In the genomic region with DNA sequence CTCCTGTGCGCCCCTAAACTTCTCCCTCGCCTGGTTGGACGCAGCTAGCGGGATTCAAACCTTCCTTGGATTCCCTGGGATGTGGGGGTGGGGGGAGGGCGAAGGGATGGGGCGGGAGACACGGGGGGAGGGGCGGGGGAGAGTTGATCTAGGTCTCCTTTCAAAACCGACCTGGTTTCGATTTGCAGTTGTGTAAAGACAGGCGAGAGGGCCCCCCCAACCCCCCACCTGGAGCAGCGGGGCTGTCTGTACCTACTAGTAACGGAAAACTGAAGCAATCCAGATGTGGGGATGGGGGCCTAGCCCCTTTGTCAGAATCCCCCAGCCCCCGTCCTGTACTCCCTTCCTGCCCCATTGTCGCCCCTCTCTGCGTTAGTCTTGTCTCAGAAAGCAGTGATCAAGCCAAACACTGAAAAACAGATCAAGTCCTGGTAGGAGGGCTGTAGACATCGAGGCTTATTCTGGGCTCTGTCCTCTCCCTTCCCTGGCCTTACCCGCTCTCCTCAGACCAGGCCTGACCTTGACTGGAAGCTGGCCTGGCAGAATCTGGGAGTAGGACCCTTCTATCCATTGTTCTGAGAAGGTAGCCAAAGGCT, we compare ENCODE assay signal across 12 cellular contexts. TPM values are rescaled to one million over a fixed set of nuclear protein-coding genes. Genes with fewer than 3 reads are reported as not detected.
DNase-seq lines count a peak whose midpoint lies in the region; ATAC-seq and TF ChIP-seq lines count a peak whose summit lies in the region.
"Had no signal": no experiment of that assay in that cellular context is flagged by ENCODE, and none has a peak within 500 bp of the region (broad histone marks: within the 10 kb centered on the region; RNA-seq: fewer than 3 reads in every experiment).

No MANE protein-coding gene starts in this region.

- H3K4me1 Mint-ChIP-seq in activated CD8-positive, alpha-beta memory T cell treated with anti-CD3 and anti-CD28 coated beads, Interleukin-2, amount 10 ng/mL, durations not matched to agents 7 days and 5 days, result peaks cover 23% of the 10 kb centered on the region
- H3K4me1 Mint-ChIP-seq in stimulated activated memory B cell treated with anti-CD40 and anti-IgM and Interleukin-4, amounts not matched to agents 10 μg/mL and 1 μg/mL and 100 μg/mL, for 72 hours, result peaks cover 53% of the 10 kb centered on the region

- POLR2A ChIA-PET in SK-N-SH (lab: Yijun Ruan, JAX), result no interaction called here

- peaks cover 34 to 50% (median 47%) of the 10 kb centered on the region in 4 donors for H3K4me1 ChIP-seq in esophagus muscularis mucosa
- peaks cover 0 to 13% of the 10 kb centered on the region in 2 experiments; a peak in 1 of 4 replicates for H3K4me1 ChIP-seq in SK-N-SH (ENCODE audit: control insufficient read depth in 1 of 2, insufficient read depth in 2 of 2, low read depth in 1 of 2, low read length in 1 of 2)

- ATAC-seq in activated CD8-positive, alpha-beta memory T cell treated with anti-CD3 and anti-CD28 coated beads, Interleukin-2, amount 10 ng/mL, durations not matched to agents 7 days and 5 days, result no peak
- ATAC-seq in stimulated activated memory B cell treated with anti-CD40 and anti-IgM and Interleukin-4, amounts not matched to agents 10 μg/mL and 1 μg/mL and 100 μg/mL, for 72 hours, result no peak
- ATAC-seq in GM21529 (IDR thresholded peaks at IDR 0.05; ENCODE audit: unreplicated experiment), result no peak
- ATAC-seq: left ventricle myocardium superior, sciatic nerve had no signal

- 9% methylated on average over 18 of the region's 18 CpGs for WGBS in esophagus muscularis mucosa
- WGBS in SK-N-SH (ENCODE audit: low lambda C conversion rate), result 17% methylated on average over 18 of the region's 18 CpGs

- no peaks in the 10 kb centered on the region for H3K36me3 ChIP-seq in SK-N-MC (ENCODE audit: insufficient read depth, low read length)
- no peaks in the 10 kb centered on the region for H3K36me3 ChIP-seq in esophagus muscularis mucosa
- no peaks in the 10 kb centered on the region for H3K36me3 ChIP-seq in SK-N-SH (replicated peaks in 1 of 2; ENCODE audit: control insufficient read depth in 1 of 2, insufficient read depth in 2 of 2, low read length in 1 of 2)

- H3K27ac ChIP-seq in SK-N-MC, result no peak overlapping the region
- H3K27ac ChIP-seq in esophagus muscularis mucosa (replicated peaks in 1 of 4), result no peak overlapping the region
- H3K27ac ChIP-seq in SK-N-SH (ENCODE audit: low read depth in 2 of 2, low read length in 1 of 2), result no peak overlapping the region

- H3K79me2 ChIP-seq in SK-N-SH (ENCODE audit: insufficient read depth), result no peaks in the 10 kb centered on the region

- no peak for DNase-seq in activated CD8-positive, alpha-beta memory T cell treated with anti-CD3 and anti-CD28 coated beads, Interleukin-2, amount 10 ng/mL, durations not matched to agents 7 days and 5 days
- no peak for DNase-seq in activated CD8-positive, alpha-beta memory T cell treated with anti-CD3 and anti-CD28 coated beads, Interleukin-2, amount 50 U/mL, for 4 hours
- no peak for DNase-seq in SK-N-MC (ENCODE audit: low read depth, low spot score)
- no peak for DNase-seq in esophagus muscularis mucosa (ENCODE audit: extremely low spot score)
- no peak for DNase-seq in superior temporal gyrus (ENCODE audit: extremely low spot score)
- no peak for DNase-seq in SK-N-SH
- DNase-seq: activated CD4-positive, alpha-beta T cell treated with anti-CD3 and anti-CD28 coated beads, Interleukin-2, amount 50 U/mL, for 48 hours; left ventricle myocardium superior; NCI-H187 had no signal

- no peak for TF ChIP-seq RAD21 in SK-N-SH (IDR thresholded peaks at IDR 0.05; ENCODE audit: low read length)

- H3K27me3 ChIP-seq in esophagus muscularis mucosa, result peaks cover 32 to 100% (median 84%) of the 10 kb centered on the region in 4 donors
- peaks cover 100% of the 10 kb centered on the region for H3K27me3 ChIP-seq in SK-N-SH (ENCODE audit: insufficient read depth)

- no peaks in the 10 kb centered on the region for H3F3A ChIP-seq in SK-N-SH (replicated peaks; ENCODE audit: insufficient read depth)

- H3K9ac ChIP-seq in SK-N-MC (ENCODE audit: insufficient read length) (peak overlapping the region; percentile 92), SK-N-SH (no peak overlapping the region)

- peaks cover 91% of the 10 kb centered on the region for H3K27me3 Mint-ChIP-seq in activated CD8-positive, alpha-beta memory T cell treated with anti-CD3 and anti-CD28 coated beads, Interleukin-2, amount 10 ng/mL, durations not matched to agents 7 days and 5 days
- H3K27me3 Mint-ChIP-seq in stimulated activated memory B cell treated with anti-CD40 and anti-IgM and Interleukin-4, amounts not matched to agents 10 μg/mL and 1 μg/mL and 100 μg/mL, for 72 hours, result peaks cover 93% of the 10 kb centered on the region

- H3K4me3 Mint-ChIP-seq in activated CD8-positive, alpha-beta memory T cell treated with anti-CD3 and anti-CD28 coated beads, Interleukin-2, amount 10 ng/mL, durations not matched to agents 7 days and 5 days, result peak overlapping the region; percentile 76
- H3K4me3 Mint-ChIP-seq in stimulated activated memory B cell treated with anti-CD40 and anti-IgM and Interleukin-4, amounts not matched to agents 10 μg/mL and 1 μg/mL and 100 μg/mL, for 72 hours, result peak overlapping the region; percentile 88

- no peak for TF ChIP-seq CTCF in esophagus muscularis mucosa (IDR thresholded peaks at IDR 0.05)
- no peak for TF ChIP-seq CTCF in SK-N-SH (IDR thresholded peaks at IDR 0.05)

- H2AFZ ChIP-seq in SK-N-SH (ENCODE audit: low read depth), result no peak overlapping the region

- H3K9me2 ChIP-seq in SK-N-SH, result no peaks in the 10 kb centered on the region

- peaks cover 1% of the 10 kb centered on the region for H3K36me3 Mint-ChIP-seq in activated CD8-positive, alpha-beta memory T cell treated with anti-CD3 and anti-CD28 coated beads, Interleukin-2, amount 10 ng/mL, durations not matched to agents 7 days and 5 days
- H3K36me3 Mint-ChIP-seq in stimulated activated memory B cell treated with anti-CD40 and anti-IgM and Interleukin-4, amounts not matched to agents 10 μg/mL and 1 μg/mL and 100 μg/mL, for 72 hours, result no peaks in the 10 kb centered on the region

- H3K9me3 Mint-ChIP-seq in activated CD8-positive, alpha-beta memory T cell treated with anti-CD3 and anti-CD28 coated beads, Interleukin-2, amount 10 ng/mL, durations not matched to agents 7 days and 5 days (ENCODE audit: low read depth), result no peaks in the 10 kb centered on the region
- H3K9me3 Mint-ChIP-seq in stimulated activated memory B cell treated with anti-CD40 and anti-IgM and Interleukin-4, amounts not matched to agents 10 μg/mL and 1 μg/mL and 100 μg/mL, for 72 hours, result no peaks in the 10 kb centered on the region

- no peak overlapping the region for H3K27ac Mint-ChIP-seq in activated CD8-positive, alpha-beta memory T cell treated with anti-CD3 and anti-CD28 coated beads, Interleukin-2, amount 10 ng/mL, durations not matched to agents 7 days and 5 days
- H3K27ac Mint-ChIP-seq in stimulated activated memory B cell treated with anti-CD40 and anti-IgM and Interleukin-4, amounts not matched to agents 10 μg/mL and 1 μg/mL and 100 μg/mL, for 72 hours, result peak overlapping the region; percentile 72

- no peak for TF ChIP-seq POLR2A in esophagus muscularis mucosa (IDR thresholded peaks at IDR 0.05; ENCODE audit: low read depth)

- intact Hi-C loops in esophagus muscularis mucosa (cut with DNase I), result no loop called here

- no peaks in the 10 kb centered on the region; the same call in 1 of the 2 replicates for H4K20me1 ChIP-seq in SK-N-SH (ENCODE audit: insufficient read depth)

- H3K4me3 ChIP-seq in SK-N-MC (peak overlapping the region; percentile 99), esophagus muscularis mucosa (peak overlapping the region; percentile 46 to 63 (median 50)), SK-N-SH (ENCODE audit: low read depth in 2 of 2, low read length in 1 of 2) (no peak overlapping the region)

- CTCF ChIA-PET in activated CD8-positive, alpha-beta memory T cell treated with anti-CD3 and anti-CD28 coated beads, Interleukin-2, amount 10 ng/mL, durations not matched to agents 7 days and 5 days (lab: Charles Lee), result interaction anchor here (1.0 to 4.3 kb wide), 5 partner anchors 17 to 415 kb away, joined by 3 to 47 read pairs (median 5); partner anchors contain the start of gene DLX3
- CTCF ChIA-PET in SK-N-SH (lab: Yijun Ruan, JAX), result interaction anchor here (0.9 to 55.0 kb wide), 6 partner anchors 8 to 108 kb away, joined by 3 to 1225 read pairs (median 18); partner anchors contain the start of gene DLX3

- H3K4me2 ChIP-seq in SK-N-SH, result no peak overlapping the region

- no peak for TF ChIP-seq EP300 in esophagus muscularis mucosa (IDR thresholded peaks at IDR 0.05)
- no peak for TF ChIP-seq EP300 in SK-N-SH (IDR thresholded peaks at IDR 0.05; ENCODE audit: borderline replicate concordance in 1 of 2, low read depth in 1 of 2, low read length in 1 of 2)

- H3K9me3 ChIP-seq in SK-N-MC (ENCODE audit: low read depth, low read length) (no peaks in the 10 kb centered on the region), esophagus muscularis mucosa (no peaks in the 10 kb centered on the region), SK-N-SH (no peaks in the 10 kb centered on the region)

RNA-seq across cellular contexts. Expression of gene DLX4, which starts 0.9 kb away (rescaled TPM):
- under 1 TPM in 1 of 2 experiments, not detected in 1; 0.23 TPM for total RNA-seq in activated CD8-positive, alpha-beta memory T cell treated with anti-CD3 and anti-CD28 coated beads, Interleukin-2, amount 10 ng/mL, durations not matched to agents 7 days and 5 days
- total RNA-seq in esophagus muscularis mucosa, result not detected
- polyA plus RNA-seq in SK-N-SH (2012; rRNA removed), result 0.03 and 0.10 TPM in 2 replicates
- polyA plus RNA-seq in SK-N-SH (2012; cell fraction: cytosol; rRNA removed), result not detected in 2 replicates
- polyA plus RNA-seq in SK-N-SH (2012; cell fraction: nucleus; rRNA removed), result 0.11 and 0.14 TPM in 2 replicates
- total RNA-seq: left ventricle myocardium superior, sciatic nerve had no signal

RNA-seq across cellular contexts. Expression of gene DLX3, which starts 25.1 kb away (rescaled TPM):
- not detected for total RNA-seq in activated CD8-positive, alpha-beta memory T cell treated with anti-CD3 and anti-CD28 coated beads, Interleukin-2, amount 10 ng/mL, durations not matched to agents 7 days and 5 days
- under 1 TPM in 1 of 4 donors, not detected in 3; 0.32 TPM for total RNA-seq in esophagus muscularis mucosa
- polyA plus RNA-seq in SK-N-SH (2012; rRNA removed), result not detected in 2 replicates
- polyA plus RNA-seq in SK-N-SH (2012; cell fraction: cytosol; rRNA removed), result not detected in 2 replicates
- polyA plus RNA-seq in SK-N-SH (2012; cell fraction: nucleus; rRNA removed), result not detected in 2 replicates
- total RNA-seq: left ventricle myocardium superior had no signal

Comparison
In these comparisons a context has a peak if more than half of its experiments do, and no peak if none do; other contexts are left out.
1. H3K4me3 ChIP-seq: peak in SK-N-MC (single experiment) and esophagus muscularis mucosa (4 of 4); none in SK-N-SH (0 of 2).